Comparison of ENCODE assay signal across 2 cellular contexts in the genomic region with DNA sequence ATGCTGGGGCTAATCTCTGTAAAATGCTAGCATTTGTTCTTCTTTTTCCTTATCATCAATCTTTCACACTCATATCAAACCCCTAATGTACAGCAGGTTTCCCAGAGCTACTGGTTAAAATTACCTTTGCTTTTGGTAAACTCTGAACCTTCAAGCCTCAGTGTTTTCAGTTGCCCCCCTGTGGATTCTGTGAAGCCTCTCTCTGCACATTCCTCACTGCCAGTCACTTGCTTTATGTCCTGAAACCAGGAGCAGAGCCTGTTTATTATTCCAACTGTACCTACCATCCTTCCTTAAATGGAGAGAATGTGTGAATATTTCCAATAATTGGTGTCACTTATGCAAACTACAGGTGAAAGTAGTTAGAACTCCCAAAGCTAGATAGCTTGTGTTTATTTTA.
TF ChIP-seq lines count a peak whose summit lies in the region.

No MANE protein-coding gene starts in this region.

TF ChIP-seq in GM23338, 12 proteins besides CTCF, POLR2A, EP300 and RAD21:
- TF ChIP-seq CREB1 (CRISPR knock-in tag; IDR thresholded peaks at IDR 0.05; ENCODE audit: low read depth) (no peak), EZH2 (IDR thresholded peaks at IDR 0.05; ENCODE audit: low read depth, unreplicated experiment) (no peak), POLR2AphosphoS5 (IDR thresholded peaks at IDR 0.05; ENCODE audit: low read depth) (no peak)
TF ChIP-seq in GM23338: peak in this region for 0.

TF ChIP-seq in K562, 482 proteins besides CTCF, POLR2A, EP300 and RAD21:
- TF ChIP-seq CCNT2 (IDR thresholded peaks at IDR 0.05; ENCODE audit: borderline replicate concordance, extremely low read depth, insufficient read length, low read depth, low read length), result no peak
- TF ChIP-seq BHLHE40 (IDR thresholded peaks at IDR 0.05; ENCODE audit: low read length), result no peak
- TF ChIP-seq NCOR1 (IDR thresholded peaks at IDR 0.05), result no peak
- TF ChIP-seq CBFA2T2 (conservative IDR thresholded peaks at IDR 0.05), result no peak
- TF ChIP-seq HDAC1 (IDR thresholded peaks at IDR 0.05), result no peak
TF ChIP-seq in K562: peak in this region for 0.
